In genomic region chr12:42921741-42922511, GRCh38 we compare ENCODE assay signal across 13 cellular contexts.
DNase-seq lines count a peak whose midpoint lies in the region; ATAC-seq and TF ChIP-seq lines count a peak whose summit lies in the region.
"Had no signal": no experiment of that assay in that cellular context is flagged by ENCODE, and none has a peak within 500 bp of the region (broad histone marks: within the 10 kb centered on the region; RNA-seq: fewer than 3 reads in every experiment).

No MANE protein-coding gene starts in this region.

- no peak for TF ChIP-seq CTCF in endodermal cell (conservative IDR thresholded peaks at IDR 0.05)
- TF ChIP-seq CTCF in ovary (IDR thresholded peaks at IDR 0.05), result no peak

- intact Hi-C loops in left colon (cut with DNase I, micrococcal nuclease) (no loop called here), ovary (cut with DNase I) (no loop called here)
- intact Hi-C loops in activated CD4-positive, alpha-beta memory T cell treated with anti-CD3 and anti-CD28 coated beads for 36 hours (cut with micrococcal nuclease), result no loop called here

- CTCF ChIA-PET in activated CD4-positive, alpha-beta memory T cell treated with anti-CD3 and anti-CD28 coated beads for 36 hours (lab: Charles Lee), result no interaction called here

- no peaks in the 10 kb centered on the region for H3K9me3 Mint-ChIP-seq in endodermal cell
- H3K9me3 Mint-ChIP-seq in activated T-cell treated with anti-CD3 and anti-CD28 coated beads, Interleukin-2, amount 50 U/mL, for 72 hours, result peaks cover 0 to 5% of the 10 kb centered on the region in 2 donors
- H3K9me3 Mint-ChIP-seq in activated CD4-positive, alpha-beta memory T cell treated with anti-CD3 and anti-CD28 coated beads for 36 hours, result no peaks in the 10 kb centered on the region
- H3K9me3 Mint-ChIP-seq: stimulated activated memory B cell treated with anti-CD40 and anti-IgM and Interleukin-4, amounts not matched to agents 10 μg/mL and 1 μg/mL and 100 μg/mL, for 72 hours had no signal

- H3K4me3 Mint-ChIP-seq in endodermal cell, result no peak overlapping the region
- no peak overlapping the region for H3K4me3 Mint-ChIP-seq in activated T-cell treated with anti-CD3 and anti-CD28 coated beads, Interleukin-2, amount 50 U/mL, for 72 hours
- no peak overlapping the region for H3K4me3 Mint-ChIP-seq in activated CD4-positive, alpha-beta memory T cell treated with anti-CD3 and anti-CD28 coated beads for 36 hours
- H3K4me3 Mint-ChIP-seq: activated CD8-positive, alpha-beta T cell treated with anti-CD3 and anti-CD28 coated beads, Interleukin-2, amount 10 ng/mL, durations not matched to agents 7 days and 5 days; stimulated activated memory B cell treated with anti-CD40 and anti-IgM and Interleukin-4, amounts not matched to agents 10 μg/mL and 1 μg/mL and 100 μg/mL, for 72 hours had no signal

- TF ChIP-seq EP300 in ovary (IDR thresholded peaks at IDR 0.05), result no peak

- peak overlapping the region; percentile 10 for H3K27ac ChIP-seq in endodermal cell (ENCODE audit: low read depth, low read length)
- no peak overlapping the region for H3K27ac ChIP-seq in ovary

- H3K36me3 Mint-ChIP-seq in endodermal cell (ENCODE audit: low read depth), result no peaks in the 10 kb centered on the region
- H3K36me3 Mint-ChIP-seq in activated T-cell treated with anti-CD3 and anti-CD28 coated beads, Interleukin-2, amount 50 U/mL, for 72 hours (ENCODE audit: insufficient read depth in 2 of 2), result no peaks in the 10 kb centered on the region
- H3K36me3 Mint-ChIP-seq in activated CD4-positive, alpha-beta memory T cell treated with anti-CD3 and anti-CD28 coated beads for 36 hours, result no peaks in the 10 kb centered on the region
- H3K36me3 Mint-ChIP-seq: stimulated activated memory B cell treated with anti-CD40 and anti-IgM and Interleukin-4, amounts not matched to agents 10 μg/mL and 1 μg/mL and 100 μg/mL, for 72 hours had no signal

- H3K9me3 ChIP-seq in endodermal cell (ENCODE audit: control insufficient read depth, low read length) (peaks cover 5% of the 10 kb centered on the region), ovary (no peaks in the 10 kb centered on the region)
- H3K9me3 ChIP-seq: BE2C had no signal

- no peak overlapping the region for H3K9ac ChIP-seq in endodermal cell (ENCODE audit: extremely low read depth, low read length, poor library complexity, severe bottlenecking)

- no peaks in the 10 kb centered on the region for H3K27me3 Mint-ChIP-seq in endodermal cell (ENCODE audit: insufficient read depth)
- no peaks in the 10 kb centered on the region for H3K27me3 Mint-ChIP-seq in activated T-cell treated with anti-CD3 and anti-CD28 coated beads, Interleukin-2, amount 50 U/mL, for 72 hours (ENCODE audit: low read depth)
- H3K27me3 Mint-ChIP-seq in activated CD4-positive, alpha-beta memory T cell treated with anti-CD3 and anti-CD28 coated beads for 36 hours, result no peaks in the 10 kb centered on the region
- H3K27me3 Mint-ChIP-seq: stimulated activated memory B cell treated with anti-CD40 and anti-IgM and Interleukin-4, amounts not matched to agents 10 μg/mL and 1 μg/mL and 100 μg/mL, for 72 hours had no signal

- H3K4me1 ChIP-seq in endodermal cell (ENCODE audit: control insufficient read depth, insufficient read depth, low read length), result peaks cover 23% of the 10 kb centered on the region
- no peaks in the 10 kb centered on the region for H3K4me1 ChIP-seq in ovary (ENCODE audit: insufficient read depth)

- H3K36me3 ChIP-seq in endodermal cell (ENCODE audit: control insufficient read depth, insufficient read depth, low read length) (no peaks in the 10 kb centered on the region), ovary (no peaks in the 10 kb centered on the region)
- H3K36me3 ChIP-seq: BE2C had no signal

- 46 to 65% methylated on average over 2 to 7 of the region's 7 CpGs for WGBS in endodermal cell (ENCODE audit: insufficient coverage in 1 of 2, insufficient read length in 1 of 2), 2 experiments
- WGBS in ovary, 3 donors, result 86 to 93% (median 87%) methylated on average over 7 of the region's 7 CpGs

- ATAC-seq in activated T-cell treated with anti-CD3 and anti-CD28 coated beads, Interleukin-2, amount 50 U/mL, for 72 hours (replicated peaks in 1 of 2), result no peak
- no peak for ATAC-seq in left colon
- ATAC-seq: activated CD8-positive, alpha-beta T cell treated with anti-CD3 and anti-CD28 coated beads, Interleukin-2, amount 10 ng/mL, durations not matched to agents 7 days and 5 days had no signal

- DNase-seq in Ammon's horn (ENCODE audit: low spot score), result peak; percentile 44
- DNase-seq in LoVo (ENCODE audit: low spot score), result peak; percentile 24
- DNase-seq in endodermal cell, result peak; percentile 65
- DNase-seq in mucosa of gallbladder (ENCODE audit: low spot score), result peak; percentile 58
- no peak for DNase-seq in activated T-cell treated with anti-CD3 and anti-CD28 coated beads, Interleukin-2, amount 50 U/mL, for 72 hours
- no peak for DNase-seq in left colon
- no peak for DNase-seq in ovary
- no peak for DNase-seq in activated CD4-positive, alpha-beta memory T cell treated with anti-CD3 and anti-CD28 coated beads for 36 hours
- DNase-seq: activated CD8-positive, alpha-beta T cell treated with anti-CD3 and anti-CD28 coated beads, Interleukin-2, amount 10 ng/mL, durations not matched to agents 7 days and 5 days; BE2C; stimulated activated CD4-positive, alpha-beta T cell treated with anti-CD3 and anti-CD28 coated beads, Interleukin-4, amount 100 ng/mL, for 1 hour; T-helper 9 cell had no signal

- no peak for TF ChIP-seq POLR2A in ovary (IDR thresholded peaks at IDR 0.05)

- H3K4me1 Mint-ChIP-seq in endodermal cell, result peaks cover 31% of the 10 kb centered on the region
- no peaks in the 10 kb centered on the region for H3K4me1 Mint-ChIP-seq in activated T-cell treated with anti-CD3 and anti-CD28 coated beads, Interleukin-2, amount 50 U/mL, for 72 hours (ENCODE audit: low read depth)
- H3K4me1 Mint-ChIP-seq in activated CD4-positive, alpha-beta memory T cell treated with anti-CD3 and anti-CD28 coated beads for 36 hours (ENCODE audit: low read depth), result no peaks in the 10 kb centered on the region
- H3K4me1 Mint-ChIP-seq: stimulated activated memory B cell treated with anti-CD40 and anti-IgM and Interleukin-4, amounts not matched to agents 10 μg/mL and 1 μg/mL and 100 μg/mL, for 72 hours had no signal

- POLR2A ChIA-PET in activated CD4-positive, alpha-beta memory T cell treated with anti-CD3 and anti-CD28 coated beads for 36 hours (lab: Charles Lee), result no interaction called here

- H3K4me3 ChIP-seq in endodermal cell (ENCODE audit: low read length) (peak overlapping the region; percentile 23), ovary (no peak overlapping the region)

- peak overlapping the region; percentile 37 for H3K27ac Mint-ChIP-seq in endodermal cell
- H3K27ac Mint-ChIP-seq in activated T-cell treated with anti-CD3 and anti-CD28 coated beads, Interleukin-2, amount 50 U/mL, for 72 hours, result no peak overlapping the region
- no peak overlapping the region for H3K27ac Mint-ChIP-seq in activated CD4-positive, alpha-beta memory T cell treated with anti-CD3 and anti-CD28 coated beads for 36 hours
- H3K27ac Mint-ChIP-seq: activated CD8-positive, alpha-beta T cell treated with anti-CD3 and anti-CD28 coated beads, Interleukin-2, amount 10 ng/mL, durations not matched to agents 7 days and 5 days; stimulated activated memory B cell treated with anti-CD40 and anti-IgM and Interleukin-4, amounts not matched to agents 10 μg/mL and 1 μg/mL and 100 μg/mL, for 72 hours had no signal

- H3K27me3 ChIP-seq in endodermal cell (ENCODE audit: control insufficient read depth, insufficient read depth, low read length, poor library complexity, severe bottlenecking) (no peaks in the 10 kb centered on the region), ovary (no peaks in the 10 kb centered on the region)
- H3K27me3 ChIP-seq: BE2C had no signal

Comparison
In these comparisons a context has a peak if more than half of its experiments do, and no peak if none do; other contexts are left out.
1. DNase-seq: peak in Ammon's horn (single experiment), LoVo (single experiment), endodermal cell (single experiment) and mucosa of gallbladder (single experiment); none in activated T-cell treated with anti-CD3 and anti-CD28 coated beads, Interleukin-2, amount 50 U/mL, for 72 hours (0 of 2), left colon (0 of 2), ovary (0 of 5) and activated CD4-positive, alpha-beta memory T cell treated with anti-CD3 and anti-CD28 coated beads for 36 hours (single experiment).